In genomic region chr21:36164427-36164784, GRCh38 we compare ENCODE assay signal across 1 cellular context.
A peak's percentile ranks its signal among the peaks of the same experiment; 100 is the strongest.
TF ChIP-seq lines count a peak whose summit lies in the region.

No MANE protein-coding gene starts in this region.

TF ChIP-seq in HEK293, 187 proteins besides CTCF, POLR2A, EP300 and RAD21 (continued from another document):
- TF ChIP-seq ZBTB6 (tag by site-specific recombination; IDR thresholded peaks at IDR 0.05), result no peak
- TF ChIP-seq BCL11B (tag by site-specific recombination; IDR thresholded peaks at IDR 0.05; ENCODE audit: low read depth), result no peak
- TF ChIP-seq ZNF37A (tag by site-specific recombination; IDR thresholded peaks at IDR 0.05), result no peak
- no peak for TF ChIP-seq ZNF830 (tag by site-specific recombination; IDR thresholded peaks at IDR 0.05; ENCODE audit: low read depth)
- TF ChIP-seq ZNF580 (tag by site-specific recombination; IDR thresholded peaks at IDR 0.05), result no peak
- TF ChIP-seq YY1 (tag by site-specific recombination; IDR thresholded peaks at IDR 0.05), result no peak
- no peak for TF ChIP-seq ZNF704 (tag by site-specific recombination; IDR thresholded peaks at IDR 0.05)
- no peak for TF ChIP-seq ZNF654 (tag by site-specific recombination; IDR thresholded peaks at IDR 0.05; ENCODE audit: low read depth)
- TF ChIP-seq ZNF138 (tag by site-specific recombination; IDR thresholded peaks at IDR 0.05; ENCODE audit: borderline replicate concordance), result no peak
- no peak for TF ChIP-seq ZNF596 (tag by site-specific recombination; IDR thresholded peaks at IDR 0.05)
- no peak for TF ChIP-seq PRDM10 (tag by site-specific recombination; IDR thresholded peaks at IDR 0.05)
- no peak for TF ChIP-seq ZNF549 (tag by site-specific recombination; IDR thresholded peaks at IDR 0.05)
- peak; percentile 49; the same call in 1 of the 2 replicates for TF ChIP-seq EGR2 (tag by site-specific recombination; IDR thresholded peaks at IDR 0.05; ENCODE audit: low read depth)
- TF ChIP-seq ZNF518A (tag by site-specific recombination; conservative IDR thresholded peaks at IDR 0.05; ENCODE audit: low read depth), result no peak
- TF ChIP-seq ZNF398 (tag by site-specific recombination; IDR thresholded peaks at IDR 0.05), result no peak
